In genomic region chr3:141557961-141558706, GRCh38 we compare ENCODE assay signal across 18 cellular contexts.
DNase-seq lines count a peak whose midpoint lies in the region; ATAC-seq and TF ChIP-seq lines count a peak whose summit lies in the region.
"Had no signal": no experiment of that assay in that cellular context is flagged by ENCODE, and none has a peak within 500 bp of the region (broad histone marks: within the 10 kb centered on the region; RNA-seq: fewer than 3 reads in every experiment).

No MANE protein-coding gene starts in this region.

- H3K9me3 ChIP-seq in SK-N-MC (ENCODE audit: low read depth, low read length) = no peaks in the 10 kb centered on the region
- no peaks in the 10 kb centered on the region for H3K9me3 ChIP-seq in hepatocyte (ENCODE audit: low read depth)
- H3K9me3 ChIP-seq in upper lobe of right lung = no peaks in the 10 kb centered on the region
- no peaks in the 10 kb centered on the region for H3K9me3 ChIP-seq in OCI-LY7 (ENCODE audit: low read length)
- H3K9me3 ChIP-seq: esophagus muscularis mucosa, right lobe of liver had no signal

- H3K79me2 ChIP-seq in hepatocyte (no peaks in the 10 kb centered on the region), OCI-LY7 (ENCODE audit: insufficient read depth, low read depth, low read length) (no peaks in the 10 kb centered on the region)

- no peaks in the 10 kb centered on the region for H3K9me2 ChIP-seq in hepatocyte (replicated peaks; ENCODE audit: insufficient read depth)
- H3K9me2 ChIP-seq in OCI-LY7 (ENCODE audit: insufficient read depth, low read length) = no peaks in the 10 kb centered on the region

- H3K4me1 ChIP-seq in hepatocyte (ENCODE audit: insufficient read depth) (peaks cover 8% of the 10 kb centered on the region), upper lobe of right lung (peaks cover 4% of the 10 kb centered on the region), OCI-LY7 (ENCODE audit: insufficient read depth, low read length, poor library complexity, severe bottlenecking) (no peaks in the 10 kb centered on the region)
- H3K4me1 ChIP-seq: right lobe of liver had no signal

- H3K27ac ChIP-seq in SK-N-MC (no peak overlapping the region), hepatocyte (peak overlapping the region; percentile 72), upper lobe of right lung (peak overlapping the region; percentile 25), OCI-LY7 (ENCODE audit: low read depth, low read length, poor library complexity, severe bottlenecking) (no peak overlapping the region)
- H3K27ac ChIP-seq: 22Rv1, esophagus muscularis mucosa, right lobe of liver had no signal

- peak; percentile 41 for ATAC-seq in upper lobe of right lung

- H3K27me3 ChIP-seq in hepatocyte (no peaks in the 10 kb centered on the region), upper lobe of right lung (no peaks in the 10 kb centered on the region)
- H3K27me3 ChIP-seq: esophagus muscularis mucosa, right lobe of liver had no signal

- H3K4me2 ChIP-seq in hepatocyte = peak overlapping the region; percentile 35
- H3K4me2 ChIP-seq in OCI-LY7 (ENCODE audit: low read length) = no peak overlapping the region

- 0 out of 2 replicates have a peak, but pooled peaks cover 4% of the 10 kb centered on the region for H3K36me3 ChIP-seq in SK-N-MC (ENCODE audit: insufficient read depth, low read length)
- H3K36me3 ChIP-seq in hepatocyte (replicated peaks; ENCODE audit: insufficient read depth, low read depth) = no peaks in the 10 kb centered on the region
- peaks cover 28% of the 10 kb centered on the region for H3K36me3 ChIP-seq in upper lobe of right lung
- H3K36me3 ChIP-seq in OCI-LY7 (ENCODE audit: insufficient read depth, low read length) = peaks cover 29% of the 10 kb centered on the region; the same call in 1 of the 2 replicates
- H3K36me3 ChIP-seq: right lobe of liver had no signal

- DNase-seq in NCI-H1105 treated with DMSO at 0.1 percent for 48 hours (lab: John Stamatoyannopoulos, UW) = peak; percentile 29
- DNase-seq in NCI-H1105 (lab: John Stamatoyannopoulos, UW) = no peak
- DNase-seq in SK-N-MC (ENCODE audit: low read depth, low spot score) = no peak
- DNase-seq in hepatocyte (ENCODE audit: low spot score) = peak; percentile 36
- no peak for DNase-seq in upper lobe of right lung
- no peak for DNase-seq in AML-193 (lab: John Stamatoyannopoulos, UW)
- DNase-seq in activated CD8-positive, alpha-beta memory T cell treated with anti-CD3 and anti-CD28 coated beads, Interleukin-2, amount 50 U/mL, for 48 hours = no peak
- no peak for DNase-seq in OCI-LY7 (ENCODE audit: low spot score)
- DNase-seq: activated CD8-positive, alpha-beta memory T cell treated with anti-CD3 and anti-CD28 coated beads for 24 hours; activated gamma-delta T cell; GOT3; NCI-H1694; NCI-H748 treated with DMSO at 0.1 percent for 48 hours; right lobe of liver; SHP77; stimulated activated CD4-positive, alpha-beta T cell treated with anti-CD3 and anti-CD28 coated beads, Interleukin-4, amount 100 ng/mL, for 4 hours had no signal

- CTCF ChIA-PET in OCI-LY7 (lab: Charles Lee; ENCODE audit: unreplicated experiment) = no interaction called here

- H3K9ac ChIP-seq in SK-N-MC (ENCODE audit: insufficient read length) = peak overlapping the region; percentile 29

- POLR2A ChIA-PET in OCI-LY7 (lab: Charles Lee) = interaction anchor here (0.6 to 1.6 kb wide), 5 partner anchors 12 to 470 kb away, joined by 3 to 4 read pairs (median 3); no protein-coding TSS in a partner anchor

- 34% methylated on average over 4 of the region's 4 CpGs for WGBS in hepatocyte (ENCODE audit: low lambda C conversion rate, missing lambda C conversion rate)

- intact Hi-C loops in upper lobe of right lung (cut with DNase I) = loop anchor here (5.0 kb wide), 1 partner anchor 86 kb away; no protein-coding TSS in a partner anchor
- intact Hi-C loops in OCI-LY7 (cut with micrococcal nuclease; ENCODE audit: unreplicated experiment) = no loop called here

- H4K20me1 ChIP-seq in hepatocyte (ENCODE audit: insufficient read depth, poor library complexity, severe bottlenecking) (no peaks in the 10 kb centered on the region), OCI-LY7 (ENCODE audit: insufficient read depth, low read length) (no peaks in the 10 kb centered on the region)

- BruUV-seq in OCI-LY7 (replicated peaks; lab: Mats Ljungman, UMichigan) = no TSS peak

- no peak overlapping the region for H3K4me3 ChIP-seq in SK-N-MC
- H3K4me3 ChIP-seq in hepatocyte = no peak overlapping the region
- no peak overlapping the region for H3K4me3 ChIP-seq in upper lobe of right lung
- H3K4me3 ChIP-seq in OCI-LY7 (ENCODE audit: low read depth, low read length, poor library complexity, severe bottlenecking) = no peak overlapping the region
- H3K4me3 ChIP-seq: esophagus muscularis mucosa, right lobe of liver had no signal

- H2AFZ ChIP-seq in hepatocyte (no peak overlapping the region), OCI-LY7 (ENCODE audit: low read length) (no peak overlapping the region)

- no peak for TF ChIP-seq CTCF in hepatocyte (IDR thresholded peaks at IDR 0.05; ENCODE audit: poor library complexity)
- TF ChIP-seq CTCF in upper lobe of right lung (IDR thresholded peaks at IDR 0.05) = no peak
- TF ChIP-seq CTCF in OCI-LY7 (conservative IDR thresholded peaks at IDR 0.05; ENCODE audit: low read length) = no peak

Comparison
In these comparisons a context has a peak if more than half of its experiments do, and no peak if none do; other contexts are left out.
1. DNase-seq: peak in NCI-H1105 treated with DMSO at 0.1 percent for 48 hours (single experiment) and hepatocyte (single experiment); none in NCI-H1105 (single experiment), SK-N-MC (single experiment), upper lobe of right lung (single experiment), AML-193 (0 of 2), activated CD8-positive, alpha-beta memory T cell treated with anti-CD3 and anti-CD28 coated beads, Interleukin-2, amount 50 U/mL, for 48 hours (single experiment) and OCI-LY7 (single experiment).
2. H3K27ac ChIP-seq: peak in hepatocyte (single experiment) and upper lobe of right lung (single experiment); none in SK-N-MC (single experiment) and OCI-LY7 (single experiment).